In the genomic region with DNA sequence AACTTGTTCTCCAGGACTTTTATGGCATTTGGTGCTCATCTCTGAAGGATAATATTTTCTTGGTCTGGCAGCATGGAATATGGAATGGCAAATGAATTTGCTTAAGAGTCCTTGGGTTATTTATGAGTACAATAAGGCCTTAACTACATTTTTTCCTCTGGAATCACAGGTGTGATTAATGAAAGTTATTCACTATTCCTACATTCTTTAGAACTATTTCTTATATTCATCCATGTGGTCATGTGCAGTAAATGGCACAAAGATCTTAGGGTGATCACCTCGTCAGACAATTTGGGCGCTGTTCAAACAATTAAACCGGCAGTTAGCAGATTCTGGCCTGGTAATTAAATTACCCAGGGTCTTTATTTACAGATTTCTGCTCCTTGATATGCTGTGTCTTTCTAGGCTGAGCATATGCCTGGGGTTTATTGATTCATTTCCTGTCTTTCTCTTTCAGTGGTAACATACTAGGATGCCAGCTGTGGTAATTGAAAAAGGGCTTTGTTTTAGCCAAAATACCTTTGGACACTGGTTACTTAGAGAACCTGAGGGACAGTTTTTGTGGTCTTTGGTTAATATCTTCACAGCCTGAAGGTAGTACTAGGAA, we compare ENCODE assay signal across 10 cellular contexts. TPM values are rescaled to one million over a fixed set of nuclear protein-coding genes. Genes with fewer than 3 reads are reported as not detected.
A peak's percentile ranks its signal among the peaks of the same experiment; 100 is the strongest.
DNase-seq lines count a peak whose midpoint lies in the region; ATAC-seq and TF ChIP-seq lines count a peak whose summit lies in the region.
"Had no signal": no experiment of that assay in that cellular context is flagged by ENCODE, and none has a peak within 500 bp of the region (broad histone marks: within the 10 kb centered on the region; RNA-seq: fewer than 3 reads in every experiment).

No MANE protein-coding gene starts in this region.

- H3K4me1 ChIP-seq in ACC112 (ENCODE audit: control insufficient read depth, insufficient read depth, low read length, unreplicated experiment) (peaks cover 62% of the 10 kb centered on the region), adipocyte (ENCODE audit: control insufficient read depth, insufficient read depth, low read length) (peaks cover 31% of the 10 kb centered on the region), liver (ENCODE audit: control insufficient read depth in 4 of 4, insufficient read depth in 4 of 4, low read length in 3 of 4) (peaks cover 16 to 56% (median 48%) of the 10 kb centered on the region in 4 donors)

- 36% methylated on average over 3 of the region's 3 CpGs for WGBS in liver

- no peak for TF ChIP-seq CTCF in liver (IDR thresholded peaks at IDR 0.05; ENCODE audit: low read depth, low read length, missing input control)
- no peak for TF ChIP-seq CTCF in GM13977 (IDR thresholded peaks at IDR 0.05; ENCODE audit: extremely low read depth, insufficient read depth, missing control alignments)

- H3K27me3 ChIP-seq in ACC112 (ENCODE audit: insufficient read depth, low read length) = no peaks in the 10 kb centered on the region
- no peaks in the 10 kb centered on the region for H3K27me3 ChIP-seq in adipocyte (replicated peaks; ENCODE audit: control insufficient read depth, insufficient read depth, low read length)
- H3K27me3 ChIP-seq in liver (ENCODE audit: control insufficient read depth in 4 of 4, insufficient read depth in 4 of 4, low read length in 3 of 4) = no peaks in the 10 kb centered on the region
- H3K27me3 ChIP-seq: Peyer's patch had no signal

- no peaks in the 10 kb centered on the region for H3K9me3 Mint-ChIP-seq in activated naive CD4-positive, alpha-beta T cell treated with anti-CD3 and anti-CD28 coated beads, Interleukin-2, amount 50 U/mL, for 72 hours

- H3K27ac Mint-ChIP-seq in activated naive CD4-positive, alpha-beta T cell treated with anti-CD3 and anti-CD28 coated beads, Interleukin-2, amount 50 U/mL, for 72 hours = no peak overlapping the region

- H3K27ac ChIP-seq in ACC112 (ENCODE audit: low read depth, low read length) (peak overlapping the region; percentile 71), liver (ENCODE audit: low read depth in 1 of 2, low read length in 2 of 2) (peak overlapping the region; percentile 17 to 40)

- peak; percentile 49 for DNase-seq in HT-29 (ENCODE audit: low spot score)
- peak; percentile 15 for DNase-seq in adipocyte (ENCODE audit: low read depth)
- DNase-seq in GM13977 (ENCODE audit: low spot score) = no peak
- DNase-seq in NK-92 (lab: John Stamatoyannopoulos, UW; ENCODE audit: unreplicated experiment) = no peak
- no peak for DNase-seq in COLO668 (lab: John Stamatoyannopoulos, UW; ENCODE audit: unreplicated experiment)
- DNase-seq in activated naive CD4-positive, alpha-beta T cell treated with anti-CD3 and anti-CD28 coated beads, Interleukin-2, amount 50 U/mL, for 72 hours (ENCODE audit: low spot score in 2 of 2) = no peak
- DNase-seq: occipital lobe, Peyer's patch had no signal

- H3K79me2 ChIP-seq in ACC112 (ENCODE audit: control insufficient read depth, insufficient read depth, low read length, unreplicated experiment) = peaks cover 15% of the 10 kb centered on the region

- no peaks in the 10 kb centered on the region for H3K9me3 ChIP-seq in adipocyte (ENCODE audit: control insufficient read depth, low read length)
- H3K9me3 ChIP-seq in liver (ENCODE audit: control insufficient read depth in 4 of 4, low read length in 3 of 4) = no peaks in the 10 kb centered on the region
- H3K9me3 ChIP-seq: Peyer's patch had no signal

- H3K4me3 ChIP-seq in ACC112 (ENCODE audit: low read depth, low read length) (no peak overlapping the region), adipocyte (ENCODE audit: low read length) (no peak overlapping the region), liver (ENCODE audit: low read depth in 1 of 3, low read length in 3 of 3) (no peak overlapping the region)
- H3K4me3 ChIP-seq: Peyer's patch had no signal

- in situ Hi-C loops in GM13977 (cut with MboI; ENCODE audit: low pct_unique_long_range_greater_than_20kb, low sequenced_read_pairs, unreplicated experiment) = no loop called here

- no peak for TF ChIP-seq RAD21 in liver (IDR thresholded peaks at IDR 0.05)

- peaks cover 26% of the 10 kb centered on the region for H3K36me3 ChIP-seq in ACC112 (ENCODE audit: insufficient read depth, low read length)
- peaks cover 67% of the 10 kb centered on the region for H3K36me3 ChIP-seq in adipocyte (ENCODE audit: control insufficient read depth, insufficient read depth, low read length, severe bottlenecking)
- peaks cover 0 to 4% (median 2%) of the 10 kb centered on the region in 4 donors for H3K36me3 ChIP-seq in liver (ENCODE audit: control insufficient read depth in 4 of 4, insufficient read depth in 3 of 4, low read depth in 1 of 4, low read length in 3 of 4)
- H3K36me3 ChIP-seq: Peyer's patch had no signal

- H3K9ac ChIP-seq in adipocyte (ENCODE audit: low read length) (no peak overlapping the region), liver (ENCODE audit: low read depth in 1 of 2, low read length in 2 of 2) (no peak overlapping the region)

- no peak overlapping the region for H2AFZ ChIP-seq in ACC112 (ENCODE audit: low read length, unreplicated experiment)

- ATAC-seq in activated naive CD4-positive, alpha-beta T cell treated with anti-CD3 and anti-CD28 coated beads, Interleukin-2, amount 50 U/mL, for 72 hours = no peak

- H3K36me3 Mint-ChIP-seq in activated naive CD4-positive, alpha-beta T cell treated with anti-CD3 and anti-CD28 coated beads, Interleukin-2, amount 50 U/mL, for 72 hours = peaks cover 5 to 6% of the 10 kb centered on the region in 2 donors

TF ChIP-seq in liver, 16 proteins besides CTCF, POLR2A, EP300 and RAD21:
- TF ChIP-seq SP1 (IDR thresholded peaks at IDR 0.05) (no peak), NR2F2 (IDR thresholded peaks at IDR 0.05) (no peak), ATF3 (IDR thresholded peaks at IDR 0.05) (no peak), JUND (IDR thresholded peaks at IDR 0.05) (no peak), TAF1 (conservative IDR thresholded peaks at IDR 0.05) (no peak), REST (IDR thresholded peaks at IDR 0.05) (no peak), FOXA2 (IDR thresholded peaks at IDR 0.05) (no peak), HNF4A (conservative IDR thresholded peaks at IDR 0.05) (no peak), RXRA (IDR thresholded peaks at IDR 0.05) (no peak)
- TF ChIP-seq, protein P1, sequence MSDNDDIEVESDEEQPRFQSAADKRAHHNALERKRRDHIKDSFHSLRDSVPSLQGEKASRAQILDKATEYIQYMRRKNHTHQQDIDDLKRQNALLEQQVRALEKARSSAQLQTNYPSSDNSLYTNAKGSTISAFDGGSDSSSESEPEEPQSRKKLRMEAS (IDR thresholded peaks at IDR 0.05) = no peak
- TF ChIP-seq, protein P2, sequence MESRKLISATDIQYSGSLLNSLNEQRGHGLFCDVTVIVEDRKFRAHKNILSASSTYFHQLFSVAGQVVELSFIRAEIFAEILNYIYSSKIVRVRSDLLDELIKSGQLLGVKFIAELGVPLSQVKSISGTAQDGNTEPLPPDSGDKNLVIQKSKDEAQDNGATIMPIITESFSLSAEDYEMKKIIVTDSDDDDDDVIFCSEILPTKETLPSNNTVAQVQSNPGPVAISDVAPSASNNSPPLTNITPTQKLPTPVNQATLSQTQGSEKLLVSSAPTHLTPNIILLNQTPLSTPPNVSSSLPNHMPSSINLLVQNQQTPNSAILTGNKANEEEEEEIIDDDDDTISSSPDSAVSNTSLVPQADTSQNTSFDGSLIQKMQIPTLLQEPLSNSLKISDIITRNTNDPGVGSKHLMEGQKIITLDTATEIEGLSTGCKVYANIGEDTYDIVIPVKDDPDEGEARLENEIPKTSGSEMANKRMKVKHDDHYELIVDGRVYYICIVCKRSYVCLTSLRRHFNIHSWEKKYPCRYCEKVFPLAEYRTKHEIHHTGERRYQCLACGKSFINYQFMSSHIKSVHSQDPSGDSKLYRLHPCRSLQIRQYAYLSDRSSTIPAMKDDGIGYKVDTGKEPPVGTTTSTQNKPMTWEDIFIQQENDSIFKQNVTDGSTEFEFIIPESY (IDR thresholded peaks at IDR 0.05) = no peak

RNA-seq across cellular contexts. Expression of gene SIK2, which starts 31.6 kb away (rescaled TPM):
- 11.4 and 12.4 TPM in 2 replicates for total RNA-seq in HT-29 (2014; rRNA removed; shearing (Covaris generic))
- 10 to 100 TPM; 10.4 to 15.0 TPM for total RNA-seq in liver
- 1 to 10 TPM; 6.5 to 8.2 TPM for polyA plus RNA-seq in liver
- 1 to 10 TPM; 2.9 to 6.1 TPM for total RNA-seq in activated naive CD4-positive, alpha-beta T cell treated with anti-CD3 and anti-CD28 coated beads, Interleukin-2, amount 50 U/mL, for 72 hours

Comparison
In these comparisons a context has a peak if more than half of its experiments do, and no peak if none do; other contexts are left out.
1. DNase-seq: peak in HT-29 (single experiment) and adipocyte (single experiment); none in GM13977 (single experiment), NK-92 (single experiment), COLO668 (single experiment) and activated naive CD4-positive, alpha-beta T cell treated with anti-CD3 and anti-CD28 coated beads, Interleukin-2, amount 50 U/mL, for 72 hours (0 of 2).